In the genomic region with DNA sequence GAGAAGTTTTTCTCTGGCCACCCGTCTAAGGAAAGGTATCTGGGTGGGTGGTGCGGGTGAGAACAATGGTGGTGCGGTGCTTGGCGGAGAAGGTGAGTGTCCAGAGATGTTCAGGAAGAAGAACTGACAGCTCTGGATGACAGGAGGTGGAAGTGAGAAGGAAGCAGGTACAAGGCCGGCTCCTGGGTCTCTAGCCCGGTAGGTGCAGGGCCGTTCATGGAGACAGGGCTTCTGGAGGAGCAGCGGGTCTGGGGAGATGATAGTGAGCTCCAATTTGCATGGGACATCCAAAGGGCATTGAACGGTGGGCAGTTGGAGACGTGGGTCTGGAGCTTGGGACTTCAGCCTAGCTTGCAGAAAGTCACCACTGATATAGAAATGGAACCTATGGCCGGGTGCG, we compare ENCODE assay signal across 9 cellular contexts. TPM values are rescaled to one million over a fixed set of nuclear protein-coding genes. Genes with fewer than 3 reads are reported as not detected.
DNase-seq lines count a peak whose midpoint lies in the region; ATAC-seq and TF ChIP-seq lines count a peak whose summit lies in the region.
"Had no signal": no experiment of that assay in that cellular context is flagged by ENCODE, and none has a peak within 500 bp of the region (broad histone marks: within the 10 kb centered on the region; RNA-seq: fewer than 3 reads in every experiment).

No MANE protein-coding gene starts in this region.

- ATAC-seq in activated T-cell treated with anti-CD3 and anti-CD28 coated beads, Interleukin-2, amount 50 U/mL, for 4 hours = no peak
- ATAC-seq in thoracic aorta (ENCODE audit: insufficient number of reproducible peaks, low FRiP score, low read depth) = no peak

- no peak overlapping the region for H2BK15ac ChIP-seq in mesenchymal stem cell (ENCODE audit: low read depth, poor library complexity, severe bottlenecking)

- peak overlapping the region; percentile 32 for H3K9ac ChIP-seq in mesenchymal stem cell (ENCODE audit: low read length)
- no peak overlapping the region for H3K9ac ChIP-seq in colonic mucosa (ENCODE audit: low read depth in 2 of 2, low read length in 2 of 2)

- H2BK12ac ChIP-seq in mesenchymal stem cell (ENCODE audit: low read length in 2 of 2) = no peak overlapping the region

- H3K9me3 ChIP-seq in mesenchymal stem cell (ENCODE audit: control insufficient read depth, low read length) (no peaks in the 10 kb centered on the region), thoracic aorta (no peaks in the 10 kb centered on the region), colonic mucosa (no peaks in the 10 kb centered on the region)

- peaks cover 12% of the 10 kb centered on the region for H3K4me1 Mint-ChIP-seq in activated T-cell treated with anti-CD3 and anti-CD28 coated beads, Interleukin-2, amount 50 U/mL, for 4 hours (ENCODE audit: low read depth)
- peaks cover 6% of the 10 kb centered on the region for H3K4me1 Mint-ChIP-seq in activated T-helper 1 cell treated with anti-CD3 and anti-CD28 coated beads, Interleukin-12 subunit alpha, Interleukin-12 subunit beta, Interleukin-2, Interleukin-4 antibody, amounts not matched to agents 30 ng/mL and 10 ng/mL and 1 ng/mL, durations not matched to agents 14 hours and 24 hours and 36 hours (ENCODE audit: low read depth)

- H3K36me3 ChIP-seq in mesenchymal stem cell (ENCODE audit: control insufficient read depth in 1 of 2, insufficient read depth in 2 of 2, low read depth in 1 of 2, low read length in 2 of 2) = no peaks in the 10 kb centered on the region
- H3K36me3 ChIP-seq in thoracic aorta = no peaks in the 10 kb centered on the region
- H3K36me3 ChIP-seq in colonic mucosa = no peaks in the 10 kb centered on the region

- no peak overlapping the region for H4K8ac ChIP-seq in mesenchymal stem cell (ENCODE audit: low read length)

- no peak overlapping the region for H2AK5ac ChIP-seq in mesenchymal stem cell (ENCODE audit: low read length, severe bottlenecking)

- H3K18ac ChIP-seq in mesenchymal stem cell (ENCODE audit: low read depth in 1 of 2, low read length in 2 of 2) = no peak overlapping the region

- H3K27me3 ChIP-seq in mesenchymal stem cell (ENCODE audit: control insufficient read depth in 1 of 2, insufficient read depth in 1 of 2, low read length in 2 of 2) (peaks cover 4 to 22% of the 10 kb centered on the region in 2 experiments), thoracic aorta (replicated peaks; ENCODE audit: insufficient read depth) (no peaks in the 10 kb centered on the region), colonic mucosa (no peaks in the 10 kb centered on the region)

- no peaks in the 10 kb centered on the region for H3K36me3 Mint-ChIP-seq in activated T-cell treated with anti-CD3 and anti-CD28 coated beads, Interleukin-2, amount 50 U/mL, for 4 hours (ENCODE audit: insufficient read depth)
- H3K36me3 Mint-ChIP-seq in activated T-helper 1 cell treated with anti-CD3 and anti-CD28 coated beads, Interleukin-12 subunit alpha, Interleukin-12 subunit beta, Interleukin-2, Interleukin-4 antibody, amounts not matched to agents 30 ng/mL and 10 ng/mL and 1 ng/mL, durations not matched to agents 14 hours and 24 hours and 36 hours (ENCODE audit: low read depth) = no peaks in the 10 kb centered on the region

- H3K27ac ChIP-seq in mesenchymal stem cell (ENCODE audit: low read length, poor library complexity, severe bottlenecking) (no peak overlapping the region), thoracic aorta (peak overlapping the region; percentile 47 to 52), colonic mucosa (no peak overlapping the region)
- H3K27ac ChIP-seq: VCaP had no signal

- no peak for TF ChIP-seq CTCF in thoracic aorta (IDR thresholded peaks at IDR 0.05)
- no peak for TF ChIP-seq CTCF in colonic mucosa (IDR thresholded peaks at IDR 0.05)

- intact Hi-C loops in activated T-helper 1 cell treated with anti-CD3 and anti-CD28 coated beads, Interleukin-12 subunit alpha, Interleukin-12 subunit beta, Interleukin-2, Interleukin-4 antibody, amounts not matched to agents 30 ng/mL and 10 ng/mL and 1 ng/mL, durations not matched to agents 14 hours and 24 hours and 36 hours (cut with micrococcal nuclease) = no loop called here
- intact Hi-C loops in colonic mucosa (cut with DNase I) = no loop called here

- H2BK5ac ChIP-seq in mesenchymal stem cell (ENCODE audit: low read depth, low read length, poor library complexity, severe bottlenecking) = no peak overlapping the region

- no peak for DNase-seq in activated T-cell treated with anti-CD3 and anti-CD28 coated beads, Interleukin-2, amount 50 U/mL, for 4 hours
- DNase-seq in activated T-cell treated with anti-CD3 and anti-CD28 coated beads for 4 hours (no peak), mesenchymal stem cell (no peak), thoracic aorta (ENCODE audit: low spot score) (no peak), colonic mucosa (no peak), epidermal melanocyte (ENCODE audit: insufficient read length, low spot score) (no peak)
- DNase-seq in activated T-helper 1 cell treated with anti-CD3 and anti-CD28 coated beads, Interleukin-12 subunit alpha, Interleukin-12 subunit beta, Interleukin-2, Interleukin-4 antibody, amounts not matched to agents 30 ng/mL and 10 ng/mL and 1 ng/mL, durations not matched to agents 14 hours and 24 hours and 36 hours (ENCODE audit: low spot score) = no peak
- DNase-seq in NK-92 treated with Interleukin-12 subunit alpha and Interleukin-12 subunit beta, amount 100 ng/mL, for 24 hours (lab: John Stamatoyannopoulos, UW) = no peak

- WGBS in mesenchymal stem cell = 76% methylated on average over 12 of the region's 12 CpGs

- no peak overlapping the region for H3K4me3 ChIP-seq in mesenchymal stem cell (ENCODE audit: insufficient read depth in 1 of 2, low read depth in 1 of 2, low read length in 2 of 2)
- peak overlapping the region; percentile 71 for H3K4me3 ChIP-seq in thoracic aorta
- H3K4me3 ChIP-seq in colonic mucosa = no peak overlapping the region

- no peak overlapping the region for H4K91ac ChIP-seq in mesenchymal stem cell (ENCODE audit: low read length)

- no peaks in the 10 kb centered on the region for H3K9me3 Mint-ChIP-seq in activated T-cell treated with anti-CD3 and anti-CD28 coated beads, Interleukin-2, amount 50 U/mL, for 4 hours
- peaks cover 12% of the 10 kb centered on the region for H3K9me3 Mint-ChIP-seq in activated T-helper 1 cell treated with anti-CD3 and anti-CD28 coated beads, Interleukin-12 subunit alpha, Interleukin-12 subunit beta, Interleukin-2, Interleukin-4 antibody, amounts not matched to agents 30 ng/mL and 10 ng/mL and 1 ng/mL, durations not matched to agents 14 hours and 24 hours and 36 hours

- H2AFZ ChIP-seq in mesenchymal stem cell (ENCODE audit: low read depth, low read length) = no peak overlapping the region

- no peak overlapping the region for H3K27ac Mint-ChIP-seq in activated T-helper 1 cell treated with anti-CD3 and anti-CD28 coated beads, Interleukin-12 subunit alpha, Interleukin-12 subunit beta, Interleukin-2, Interleukin-4 antibody, amounts not matched to agents 30 ng/mL and 10 ng/mL and 1 ng/mL, durations not matched to agents 14 hours and 24 hours and 36 hours

- H3K4me1 ChIP-seq in mesenchymal stem cell (ENCODE audit: control insufficient read depth, insufficient read depth, low read depth, low read length) = peaks cover 6% of the 10 kb centered on the region
- H3K4me1 ChIP-seq in thoracic aorta (ENCODE audit: control insufficient read depth in 1 of 2, low read depth in 2 of 2) = peaks cover 4 to 9% of the 10 kb centered on the region in 2 donors
- H3K4me1 ChIP-seq in colonic mucosa = peaks cover 3% of the 10 kb centered on the region

- H3K4ac ChIP-seq in mesenchymal stem cell (ENCODE audit: low read depth in 1 of 2, low read length in 2 of 2) = no peak overlapping the region

- no peaks in the 10 kb centered on the region for H3K79me1 ChIP-seq in mesenchymal stem cell (replicated peaks; ENCODE audit: low read length, poor library complexity, severe bottlenecking)

- H3K23ac ChIP-seq in mesenchymal stem cell (ENCODE audit: low read length in 2 of 2) = no peak overlapping the region

- no peak overlapping the region for H3K14ac ChIP-seq in mesenchymal stem cell (ENCODE audit: low read length in 2 of 2)

- peaks cover 5% of the 10 kb centered on the region for H3K27me3 Mint-ChIP-seq in activated T-cell treated with anti-CD3 and anti-CD28 coated beads, Interleukin-2, amount 50 U/mL, for 4 hours (ENCODE audit: low read depth)
- peaks cover 14% of the 10 kb centered on the region for H3K27me3 Mint-ChIP-seq in activated T-helper 1 cell treated with anti-CD3 and anti-CD28 coated beads, Interleukin-12 subunit alpha, Interleukin-12 subunit beta, Interleukin-2, Interleukin-4 antibody, amounts not matched to agents 30 ng/mL and 10 ng/mL and 1 ng/mL, durations not matched to agents 14 hours and 24 hours and 36 hours (ENCODE audit: insufficient read depth)

- no peak overlapping the region for H2BK120ac ChIP-seq in mesenchymal stem cell (ENCODE audit: low read depth, low read length)

- peak overlapping the region; percentile 79 for H3K4me3 Mint-ChIP-seq in activated T-cell treated with anti-CD3 and anti-CD28 coated beads, Interleukin-2, amount 50 U/mL, for 4 hours
- peak overlapping the region; percentile 81 for H3K4me3 Mint-ChIP-seq in activated T-helper 1 cell treated with anti-CD3 and anti-CD28 coated beads, Interleukin-12 subunit alpha, Interleukin-12 subunit beta, Interleukin-2, Interleukin-4 antibody, amounts not matched to agents 30 ng/mL and 10 ng/mL and 1 ng/mL, durations not matched to agents 14 hours and 24 hours and 36 hours

- H3K4me2 ChIP-seq in mesenchymal stem cell (ENCODE audit: low read length, poor library complexity, severe bottlenecking) = no peak overlapping the region

RNA-seq across cellular contexts. Expression of gene FAHD2B, which starts 1.0 kb away (rescaled TPM):
- total RNA-seq in activated T-cell treated with anti-CD3 and anti-CD28 coated beads, Interleukin-2, amount 50 U/mL, for 4 hours = 1 to 10 TPM; 7.0 to 8.5 (median 7.6) TPM
- 18.8 and 22.4 TPM in 2 replicates for total RNA-seq in activated T-helper 1 cell treated with anti-CD3 and anti-CD28 coated beads, Interleukin-12 subunit alpha, Interleukin-12 subunit beta, Interleukin-2, Interleukin-4 antibody, amounts not matched to agents 30 ng/mL and 10 ng/mL and 1 ng/mL, durations not matched to agents 14 hours and 24 hours and 36 hours
- 3.7 TPM for polyA plus RNA-seq in mesenchymal stem cell (2013, experiment 1 of 2)
- 3.2 TPM for polyA plus RNA-seq in mesenchymal stem cell (2013, experiment 2 of 2)
- total RNA-seq in thoracic aorta (1 to 10 TPM; 6.6 to 7.5 TPM), colonic mucosa (1 to 10 TPM; 5.0 to 6.2 TPM)

RNA-seq across cellular contexts. Expression of gene ANKRD36, which starts 17.3 kb away (rescaled TPM):
- total RNA-seq in activated T-cell treated with anti-CD3 and anti-CD28 coated beads, Interleukin-2, amount 50 U/mL, for 4 hours = 10 to 100 TPM; 12.6 to 15.5 (median 15.5) TPM
- total RNA-seq in activated T-helper 1 cell treated with anti-CD3 and anti-CD28 coated beads, Interleukin-12 subunit alpha, Interleukin-12 subunit beta, Interleukin-2, Interleukin-4 antibody, amounts not matched to agents 30 ng/mL and 10 ng/mL and 1 ng/mL, durations not matched to agents 14 hours and 24 hours and 36 hours = 36.7 and 41.9 TPM in 2 replicates
- polyA plus RNA-seq in mesenchymal stem cell (2013, experiment 1 of 2) = 3.6 TPM
- 3.3 TPM for polyA plus RNA-seq in mesenchymal stem cell (2013, experiment 2 of 2)
- total RNA-seq in thoracic aorta (10 to 100 TPM; 48.5 to 54.3 TPM), colonic mucosa (10 to 100 TPM; 16.6 to 22.1 TPM)

Comparison
In these comparisons a context has a peak if more than half of its experiments do, and no peak if none do; other contexts are left out.
1. H3K27ac ChIP-seq: peak in thoracic aorta (2 of 2); none in mesenchymal stem cell (single experiment) and colonic mucosa (single experiment).